1 cellular context compared by ENCODE assay signal in the genomic region with DNA sequence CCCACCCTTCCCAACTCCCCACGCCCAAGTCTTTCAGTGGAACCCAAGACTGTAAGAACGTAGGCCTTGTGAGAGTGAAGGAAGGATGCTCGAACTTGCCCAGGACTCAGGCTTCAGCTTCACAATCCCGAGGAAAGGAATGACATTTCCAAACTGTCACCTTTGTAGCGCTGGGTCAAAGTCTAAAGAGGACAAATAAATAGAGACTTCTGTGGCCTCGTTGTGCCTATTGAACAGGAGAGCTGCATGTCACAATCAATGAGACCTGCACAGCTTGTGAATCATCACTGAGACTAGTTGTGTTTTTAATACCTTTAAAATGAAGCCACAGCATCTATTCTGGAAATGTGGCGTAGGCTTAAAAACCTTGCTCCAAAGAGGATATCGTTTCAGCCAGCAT.
TF ChIP-seq lines count a peak whose summit lies in the region.

No MANE protein-coding gene starts in this region.

TF ChIP-seq in HepG2, 621 proteins besides CTCF, POLR2A, EP300 and RAD21 (continued from another document and continues in another):
- TF ChIP-seq, protein P1, sequence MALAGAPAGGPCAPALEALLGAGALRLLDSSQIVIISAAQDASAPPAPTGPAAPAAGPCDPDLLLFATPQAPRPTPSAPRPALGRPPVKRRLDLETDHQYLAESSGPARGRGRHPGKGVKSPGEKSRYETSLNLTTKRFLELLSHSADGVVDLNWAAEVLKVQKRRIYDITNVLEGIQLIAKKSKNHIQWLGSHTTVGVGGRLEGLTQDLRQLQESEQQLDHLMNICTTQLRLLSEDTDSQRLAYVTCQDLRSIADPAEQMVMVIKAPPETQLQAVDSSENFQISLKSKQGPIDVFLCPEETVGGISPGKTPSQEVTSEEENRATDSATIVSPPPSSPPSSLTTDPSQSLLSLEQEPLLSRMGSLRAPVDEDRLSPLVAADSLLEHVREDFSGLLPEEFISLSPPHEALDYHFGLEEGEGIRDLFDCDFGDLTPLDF (CRISPR knock-in tag; IDR thresholded peaks at IDR 0.05): no peak
- no peak for TF ChIP-seq RFX3 (CRISPR knock-in tag; IDR thresholded peaks at IDR 0.05)
- TF ChIP-seq GZF1 (CRISPR knock-in tag; IDR thresholded peaks at IDR 0.05): no peak
- no peak for TF ChIP-seq PAWR (CRISPR knock-in tag; IDR thresholded peaks at IDR 0.05; ENCODE audit: borderline replicate concordance)
- no peak for TF ChIP-seq THYN1 (CRISPR knock-in tag; IDR thresholded peaks at IDR 0.05; ENCODE audit: borderline replicate concordance, low read depth)
- TF ChIP-seq, protein P2, sequence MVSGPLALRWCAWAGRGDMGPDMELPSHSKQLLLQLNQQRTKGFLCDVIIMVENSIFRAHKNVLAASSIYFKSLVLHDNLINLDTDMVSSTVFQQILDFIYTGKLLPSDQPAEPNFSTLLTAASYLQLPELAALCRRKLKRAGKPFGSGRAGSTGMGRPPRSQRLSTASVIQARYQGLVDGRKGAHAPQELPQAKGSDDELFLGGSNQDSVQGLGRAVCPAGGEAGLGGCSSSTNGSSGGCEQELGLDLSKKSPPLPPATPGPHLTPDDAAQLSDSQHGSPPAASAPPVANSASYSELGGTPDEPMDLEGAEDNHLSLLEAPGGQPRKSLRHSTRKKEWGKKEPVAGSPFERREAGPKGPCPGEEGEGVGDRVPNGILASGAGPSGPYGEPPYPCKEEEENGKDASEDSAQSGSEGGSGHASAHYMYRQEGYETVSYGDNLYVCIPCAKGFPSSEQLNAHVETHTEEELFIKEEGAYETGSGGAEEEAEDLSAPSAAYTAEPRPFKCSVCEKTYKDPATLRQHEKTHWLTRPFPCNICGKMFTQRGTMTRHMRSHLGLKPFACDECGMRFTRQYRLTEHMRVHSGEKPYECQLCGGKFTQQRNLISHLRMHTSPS (CRISPR knock-in tag; IDR thresholded peaks at IDR 0.05; ENCODE audit: low read depth): no peak
- TF ChIP-seq ZNF530 (CRISPR knock-in tag; IDR thresholded peaks at IDR 0.05; ENCODE audit: low read depth): no peak
- peak; percentile 43; the same call in 1 of the 2 replicates for TF ChIP-seq SALL1 (CRISPR knock-in tag; IDR thresholded peaks at IDR 0.05)
- TF ChIP-seq ZSCAN25 (CRISPR knock-in tag; IDR thresholded peaks at IDR 0.05): no peak
- TF ChIP-seq ZNF367 (CRISPR knock-in tag; IDR thresholded peaks at IDR 0.05; ENCODE audit: borderline replicate concordance): no peak
- TF ChIP-seq MAZ (IDR thresholded peaks at IDR 0.05; ENCODE audit: borderline replicate concordance, low read depth, low read length): no peak
- no peak for TF ChIP-seq MAZ (CRISPR knock-in tag; IDR thresholded peaks at IDR 0.05; ENCODE audit: low read depth)
- TF ChIP-seq ZNF644 (CRISPR knock-in tag; IDR thresholded peaks at IDR 0.05; ENCODE audit: low read depth): 0 out of 2 replicates have a peak, but pooled peaks have one; percentile 46
- TF ChIP-seq, protein P3, sequence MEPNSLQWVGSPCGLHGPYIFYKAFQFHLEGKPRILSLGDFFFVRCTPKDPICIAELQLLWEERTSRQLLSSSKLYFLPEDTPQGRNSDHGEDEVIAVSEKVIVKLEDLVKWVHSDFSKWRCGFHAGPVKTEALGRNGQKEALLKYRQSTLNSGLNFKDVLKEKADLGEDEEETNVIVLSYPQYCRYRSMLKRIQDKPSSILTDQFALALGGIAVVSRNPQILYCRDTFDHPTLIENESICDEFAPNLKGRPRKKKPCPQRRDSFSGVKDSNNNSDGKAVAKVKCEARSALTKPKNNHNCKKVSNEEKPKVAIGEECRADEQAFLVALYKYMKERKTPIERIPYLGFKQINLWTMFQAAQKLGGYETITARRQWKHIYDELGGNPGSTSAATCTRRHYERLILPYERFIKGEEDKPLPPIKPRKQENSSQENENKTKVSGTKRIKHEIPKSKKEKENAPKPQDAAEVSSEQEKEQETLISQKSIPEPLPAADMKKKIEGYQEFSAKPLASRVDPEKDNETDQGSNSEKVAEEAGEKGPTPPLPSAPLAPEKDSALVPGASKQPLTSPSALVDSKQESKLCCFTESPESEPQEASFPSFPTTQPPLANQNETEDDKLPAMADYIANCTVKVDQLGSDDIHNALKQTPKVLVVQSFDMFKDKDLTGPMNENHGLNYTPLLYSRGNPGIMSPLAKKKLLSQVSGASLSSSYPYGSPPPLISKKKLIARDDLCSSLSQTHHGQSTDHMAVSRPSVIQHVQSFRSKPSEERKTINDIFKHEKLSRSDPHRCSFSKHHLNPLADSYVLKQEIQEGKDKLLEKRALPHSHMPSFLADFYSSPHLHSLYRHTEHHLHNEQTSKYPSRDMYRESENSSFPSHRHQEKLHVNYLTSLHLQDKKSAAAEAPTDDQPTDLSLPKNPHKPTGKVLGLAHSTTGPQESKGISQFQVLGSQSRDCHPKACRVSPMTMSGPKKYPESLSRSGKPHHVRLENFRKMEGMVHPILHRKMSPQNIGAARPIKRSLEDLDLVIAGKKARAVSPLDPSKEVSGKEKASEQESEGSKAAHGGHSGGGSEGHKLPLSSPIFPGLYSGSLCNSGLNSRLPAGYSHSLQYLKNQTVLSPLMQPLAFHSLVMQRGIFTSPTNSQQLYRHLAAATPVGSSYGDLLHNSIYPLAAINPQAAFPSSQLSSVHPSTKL (CRISPR knock-in tag; IDR thresholded peaks at IDR 0.05): peak; percentile 79
- TF ChIP-seq ZNF557 (CRISPR knock-in tag; IDR thresholded peaks at IDR 0.05): no peak
- no peak for TF ChIP-seq ZBTB7B (CRISPR knock-in tag; IDR thresholded peaks at IDR 0.05)
- TF ChIP-seq EZH2 (conservative IDR thresholded peaks at IDR 0.05; ENCODE audit: low read depth, low read length): no peak
- no peak for TF ChIP-seq ATAD3A (CRISPR knock-in tag; IDR thresholded peaks at IDR 0.05)
- TF ChIP-seq DMAP1 (CRISPR knock-in tag; IDR thresholded peaks at IDR 0.05): peak; percentile 20; the same call in 1 of the 2 replicates
- no peak for TF ChIP-seq NFE2L2 (IDR thresholded peaks at IDR 0.05; ENCODE audit: low read length)
- TF ChIP-seq ZNF143 (CRISPR knock-in tag; IDR thresholded peaks at IDR 0.05): no peak
- TF ChIP-seq TAF15 (IDR thresholded peaks at IDR 0.05; ENCODE audit: low read depth, low read length, poor library complexity, severe bottlenecking): no peak
- no peak for TF ChIP-seq ETV6 (CRISPR knock-in tag; conservative IDR thresholded peaks at IDR 0.05)
- TF ChIP-seq ZNF724P (CRISPR knock-in tag; IDR thresholded peaks at IDR 0.05; ENCODE audit: borderline replicate concordance): no peak
- TF ChIP-seq, protein P4, sequence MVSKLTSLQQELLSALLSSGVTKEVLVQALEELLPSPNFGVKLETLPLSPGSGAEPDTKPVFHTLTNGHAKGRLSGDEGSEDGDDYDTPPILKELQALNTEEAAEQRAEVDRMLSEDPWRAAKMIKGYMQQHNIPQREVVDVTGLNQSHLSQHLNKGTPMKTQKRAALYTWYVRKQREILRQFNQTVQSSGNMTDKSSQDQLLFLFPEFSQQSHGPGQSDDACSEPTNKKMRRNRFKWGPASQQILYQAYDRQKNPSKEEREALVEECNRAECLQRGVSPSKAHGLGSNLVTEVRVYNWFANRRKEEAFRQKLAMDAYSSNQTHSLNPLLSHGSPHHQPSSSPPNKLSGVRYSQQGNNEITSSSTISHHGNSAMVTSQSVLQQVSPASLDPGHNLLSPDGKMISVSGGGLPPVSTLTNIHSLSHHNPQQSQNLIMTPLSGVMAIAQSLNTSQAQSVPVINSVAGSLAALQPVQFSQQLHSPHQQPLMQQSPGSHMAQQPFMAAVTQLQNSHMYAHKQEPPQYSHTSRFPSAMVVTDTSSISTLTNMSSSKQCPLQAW (CRISPR knock-in tag; IDR thresholded peaks at IDR 0.05): 0 out of 2 replicates have a peak, but pooled peaks have one; percentile 40
- no peak for TF ChIP-seq ZNF761 (CRISPR knock-in tag; conservative IDR thresholded peaks at IDR 0.05)
- TF ChIP-seq NFIC (IDR thresholded peaks at IDR 0.05; ENCODE audit: low read length): no peak
- no peak for TF ChIP-seq SP1 (IDR thresholded peaks at IDR 0.05)
- TF ChIP-seq SP1 (CRISPR knock-in tag; IDR thresholded peaks at IDR 0.05): no peak
- TF ChIP-seq TCF7 (IDR thresholded peaks at IDR 0.05; ENCODE audit: low read depth): peak; percentile 24; the same call in 1 of the 2 replicates
- TF ChIP-seq TEAD3 (CRISPR knock-in tag; optimal IDR thresholded peaks at IDR 0.05; ENCODE audit: borderline replicate concordance): peak; percentile 72
- TF ChIP-seq, protein P5, sequence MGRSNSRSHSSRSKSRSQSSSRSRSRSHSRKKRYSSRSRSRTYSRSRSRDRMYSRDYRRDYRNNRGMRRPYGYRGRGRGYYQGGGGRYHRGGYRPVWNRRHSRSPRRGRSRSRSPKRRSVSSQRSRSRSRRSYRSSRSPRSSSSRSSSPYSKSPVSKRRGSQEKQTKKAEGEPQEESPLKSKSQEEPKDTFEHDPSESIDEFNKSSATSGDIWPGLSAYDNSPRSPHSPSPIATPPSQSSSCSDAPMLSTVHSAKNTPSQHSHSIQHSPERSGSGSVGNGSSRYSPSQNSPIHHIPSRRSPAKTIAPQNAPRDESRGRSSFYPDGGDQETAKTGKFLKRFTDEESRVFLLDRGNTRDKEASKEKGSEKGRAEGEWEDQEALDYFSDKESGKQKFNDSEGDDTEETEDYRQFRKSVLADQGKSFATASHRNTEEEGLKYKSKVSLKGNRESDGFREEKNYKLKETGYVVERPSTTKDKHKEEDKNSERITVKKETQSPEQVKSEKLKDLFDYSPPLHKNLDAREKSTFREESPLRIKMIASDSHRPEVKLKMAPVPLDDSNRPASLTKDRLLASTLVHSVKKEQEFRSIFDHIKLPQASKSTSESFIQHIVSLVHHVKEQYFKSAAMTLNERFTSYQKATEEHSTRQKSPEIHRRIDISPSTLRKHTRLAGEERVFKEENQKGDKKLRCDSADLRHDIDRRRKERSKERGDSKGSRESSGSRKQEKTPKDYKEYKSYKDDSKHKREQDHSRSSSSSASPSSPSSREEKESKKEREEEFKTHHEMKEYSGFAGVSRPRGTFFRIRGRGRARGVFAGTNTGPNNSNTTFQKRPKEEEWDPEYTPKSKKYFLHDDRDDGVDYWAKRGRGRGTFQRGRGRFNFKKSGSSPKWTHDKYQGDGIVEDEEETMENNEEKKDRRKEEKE (IDR thresholded peaks at IDR 0.05): no peak
- TF ChIP-seq RCOR2 (CRISPR knock-in tag; IDR thresholded peaks at IDR 0.05): 0 out of 2 replicates have a peak, but pooled peaks have one; percentile 47
- no peak for TF ChIP-seq NFE2 (CRISPR knock-in tag; IDR thresholded peaks at IDR 0.05)
- TF ChIP-seq BRD4 (CRISPR knock-in tag; IDR thresholded peaks at IDR 0.05): no peak
- TF ChIP-seq SAFB2 (CRISPR knock-in tag; IDR thresholded peaks at IDR 0.05; ENCODE audit: borderline replicate concordance, low read depth): no peak
- no peak for TF ChIP-seq ZNF674 (CRISPR knock-in tag; IDR thresholded peaks at IDR 0.05; ENCODE audit: low read depth)
- no peak for TF ChIP-seq NPAS2 (CRISPR knock-in tag; IDR thresholded peaks at IDR 0.05; ENCODE audit: borderline replicate concordance)
- TF ChIP-seq GPN1 (CRISPR knock-in tag; IDR thresholded peaks at IDR 0.05; ENCODE audit: borderline replicate concordance): no peak
- TF ChIP-seq ZNF30 (CRISPR knock-in tag; IDR thresholded peaks at IDR 0.05): no peak
- TF ChIP-seq, protein P6, sequence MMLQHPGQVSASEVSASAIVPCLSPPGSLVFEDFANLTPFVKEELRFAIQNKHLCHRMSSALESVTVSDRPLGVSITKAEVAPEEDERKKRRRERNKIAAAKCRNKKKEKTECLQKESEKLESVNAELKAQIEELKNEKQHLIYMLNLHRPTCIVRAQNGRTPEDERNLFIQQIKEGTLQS (CRISPR knock-in tag; IDR thresholded peaks at IDR 0.05): no peak
- no peak for TF ChIP-seq XBP1 (CRISPR knock-in tag; IDR thresholded peaks at IDR 0.05)
- 0 out of 2 replicates have a peak, but pooled peaks have one; percentile 36 for TF ChIP-seq MEIS2 (CRISPR knock-in tag; IDR thresholded peaks at IDR 0.05)
- TF ChIP-seq KLF16 (CRISPR knock-in tag; IDR thresholded peaks at IDR 0.05): no peak
- no peak for TF ChIP-seq ZNF263 (CRISPR knock-in tag; IDR thresholded peaks at IDR 0.05)
- no peak for TF ChIP-seq ZNF607 (CRISPR knock-in tag; IDR thresholded peaks at IDR 0.05; ENCODE audit: borderline replicate concordance)
- TF ChIP-seq ELF3 (CRISPR knock-in tag; IDR thresholded peaks at IDR 0.05): peak; percentile 10; the same call in 1 of the 2 replicates
- TF ChIP-seq NFATC3 (CRISPR knock-in tag; IDR thresholded peaks at IDR 0.05): no peak
- no peak for TF ChIP-seq SNAI1 (CRISPR knock-in tag; IDR thresholded peaks at IDR 0.05; ENCODE audit: borderline replicate concordance)
- TF ChIP-seq ZNF230 (CRISPR knock-in tag; IDR thresholded peaks at IDR 0.05): no peak
- TF ChIP-seq, protein P7, sequence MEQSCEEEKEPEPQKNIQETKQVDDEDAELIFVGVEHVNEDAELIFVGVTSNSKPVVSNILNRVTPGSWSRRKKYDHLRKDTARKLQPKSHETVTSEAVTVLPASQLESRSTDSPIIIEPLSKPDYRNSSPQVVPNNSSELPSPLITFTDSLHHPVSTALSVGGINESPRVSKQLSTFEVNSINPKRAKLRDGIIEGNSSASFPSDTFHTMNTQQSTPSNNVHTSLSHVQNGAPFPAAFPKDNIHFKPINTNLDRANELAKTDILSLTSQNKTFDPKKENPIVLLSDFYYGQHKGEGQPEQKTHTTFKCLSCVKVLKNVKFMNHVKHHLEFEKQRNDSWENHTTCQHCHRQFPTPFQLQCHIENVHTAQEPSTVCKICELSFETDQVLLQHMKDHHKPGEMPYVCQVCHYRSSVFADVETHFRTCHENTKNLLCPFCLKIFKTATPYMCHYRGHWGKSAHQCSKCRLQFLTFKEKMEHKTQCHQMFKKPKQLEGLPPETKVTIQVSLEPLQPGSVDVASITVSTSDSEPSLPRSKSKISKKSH (CRISPR knock-in tag; IDR thresholded peaks at IDR 0.05; ENCODE audit: borderline replicate concordance): no peak
- TF ChIP-seq ZNF709 (CRISPR knock-in tag; IDR thresholded peaks at IDR 0.05): no peak
- TF ChIP-seq HOXD1 (CRISPR knock-in tag; IDR thresholded peaks at IDR 0.05): no peak
- TF ChIP-seq, protein P8, sequence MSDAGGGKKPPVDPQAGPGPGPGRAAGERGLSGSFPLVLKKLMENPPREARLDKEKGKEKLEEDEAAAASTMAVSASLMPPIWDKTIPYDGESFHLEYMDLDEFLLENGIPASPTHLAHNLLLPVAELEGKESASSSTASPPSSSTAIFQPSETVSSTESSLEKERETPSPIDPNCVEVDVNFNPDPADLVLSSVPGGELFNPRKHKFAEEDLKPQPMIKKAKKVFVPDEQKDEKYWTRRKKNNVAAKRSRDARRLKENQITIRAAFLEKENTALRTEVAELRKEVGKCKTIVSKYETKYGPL (CRISPR knock-in tag; IDR thresholded peaks at IDR 0.05): no peak
- peak; percentile 42; the same call in 1 of the 2 replicates for TF ChIP-seq HOXA3 (CRISPR knock-in tag; IDR thresholded peaks at IDR 0.05)
- TF ChIP-seq, protein P9, sequence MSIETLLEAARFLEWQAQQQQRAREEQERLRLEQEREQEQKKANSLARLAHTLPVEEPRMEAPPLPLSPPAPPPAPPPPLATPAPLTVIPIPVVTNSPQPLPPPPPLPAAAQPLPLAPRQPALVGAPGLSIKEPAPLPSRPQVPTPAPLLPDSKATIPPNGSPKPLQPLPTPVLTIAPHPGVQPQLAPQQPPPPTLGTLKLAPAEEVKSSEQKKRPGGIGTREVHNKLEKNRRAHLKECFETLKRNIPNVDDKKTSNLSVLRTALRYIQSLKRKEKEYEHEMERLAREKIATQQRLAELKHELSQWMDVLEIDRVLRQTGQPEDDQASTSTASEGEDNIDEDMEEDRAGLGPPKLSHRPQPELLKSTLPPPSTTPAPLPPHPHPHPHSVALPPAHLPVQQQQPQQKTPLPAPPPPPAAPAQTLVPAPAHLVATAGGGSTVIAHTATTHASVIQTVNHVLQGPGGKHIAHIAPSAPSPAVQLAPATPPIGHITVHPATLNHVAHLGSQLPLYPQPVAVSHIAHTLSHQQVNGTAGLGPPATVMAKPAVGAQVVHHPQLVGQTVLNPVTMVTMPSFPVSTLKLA (IDR thresholded peaks at IDR 0.05): no peak
- TF ChIP-seq, protein P10, sequence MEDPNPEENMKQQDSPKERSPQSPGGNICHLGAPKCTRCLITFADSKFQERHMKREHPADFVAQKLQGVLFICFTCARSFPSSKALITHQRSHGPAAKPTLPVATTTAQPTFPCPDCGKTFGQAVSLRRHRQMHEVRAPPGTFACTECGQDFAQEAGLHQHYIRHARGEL (CRISPR knock-in tag; IDR thresholded peaks at IDR 0.05): no peak
